In genomic region chr10:97948822-97949221, GRCh38 we compare ENCODE assay signal across 32 cellular contexts.
"Had no signal": no experiment of that assay in that cellular context is flagged by ENCODE, and none has a peak within 500 bp of the region (broad histone marks: within the 10 kb centered on the region; RNA-seq: fewer than 3 reads in every experiment).

No MANE protein-coding gene starts in this region.

- H3K4me3 ChIP-seq: pancreas, psoas muscle, right lobe of liver, skin epidermis, smooth muscle cell, spleen, suprapubic skin, testis, tibial artery, transverse colon, upper lobe of right lung, uterus had no signal

- H3K36me3 Mint-ChIP-seq: type B pancreatic cell had no signal

- H3K4me3 Mint-ChIP-seq: naive thymus-derived CD8-positive, alpha-beta T cell; natural killer cell treated with Interleukin-12 subunit alpha and Interleukin-12 subunit beta and Interleukin-15 and Interleukin-18, amount 100 ng/mL, for 72 hours; nephron progenitor cell; neural crest cell; stimulated activated memory B cell treated with anti-CD40 and anti-IgM and Interleukin-4, amounts not matched to agents 10 μg/mL and 1 μg/mL and 100 μg/mL, for 72 hours; stimulated activated naive CD8-positive, alpha-beta T cell treated with anti-CD3 and anti-CD28 coated beads, Interleukin-15, amount 100 ng/mL, for 72 hours; type B pancreatic cell had no signal

- H3K27ac Mint-ChIP-seq: natural killer cell treated with Interleukin-12 subunit alpha and Interleukin-12 subunit beta and Interleukin-15 and Interleukin-18, amount 100 ng/mL, for 72 hours; nephron progenitor cell; progenitor cell of endocrine pancreas; stimulated activated memory B cell treated with anti-CD40 and anti-IgM and Interleukin-4, amounts not matched to agents 10 μg/mL and 1 μg/mL and 100 μg/mL, for 72 hours; stimulated activated naive CD8-positive, alpha-beta T cell treated with anti-CD3 and anti-CD28 coated beads, Interleukin-15, amount 100 ng/mL, for 72 hours; type B pancreatic cell had no signal

- H3K27me3 ChIP-seq: pancreas, right lobe of liver, testis, tibial artery, transverse colon, upper lobe of right lung, uterus had no signal

- H3K4me2 ChIP-seq: smooth muscle cell had no signal

- H3K4me1 Mint-ChIP-seq: naive thymus-derived CD8-positive, alpha-beta T cell; nephron progenitor cell; neural crest cell; stimulated activated memory B cell treated with anti-CD40 and anti-IgM and Interleukin-4, amounts not matched to agents 10 μg/mL and 1 μg/mL and 100 μg/mL, for 72 hours; stimulated activated naive CD8-positive, alpha-beta T cell treated with anti-CD3 and anti-CD28 coated beads, Interleukin-15, amount 100 ng/mL, for 72 hours had no signal

- ATAC-seq: naive thymus-derived CD8-positive, alpha-beta T cell; pancreas; psoas muscle; right cardiac atrium; stimulated activated memory B cell treated with anti-CD40 and anti-IgM and Interleukin-4, amounts not matched to agents 10 μg/mL and 1 μg/mL and 100 μg/mL, for 72 hours; stimulated activated naive CD8-positive, alpha-beta T cell treated with anti-CD3 and anti-CD28 coated beads, Interleukin-15, amount 100 ng/mL, for 72 hours; stimulated activated naive CD8-positive, alpha-beta T cell treated with anti-CD3 and anti-CD28 coated beads, Interleukin-15, Interleukin-2, amounts not matched to agents 100 U/mL and 50 U/mL, for 24 hours; upper lobe of right lung had no signal

- H3K27ac ChIP-seq: neutrophil, pancreas, psoas muscle, right lobe of liver, skin epidermis, spleen, suprapubic skin, testis, tibial artery, transverse colon, upper lobe of right lung, uterus had no signal

- H3K4me1 ChIP-seq: pancreas, psoas muscle, right lobe of liver, spleen, suprapubic skin, testis, tibial artery, transverse colon, upper lobe of right lung, uterus had no signal

- H3K9me3 Mint-ChIP-seq: neural crest cell, type B pancreatic cell had no signal

- DNase-seq: naive thymus-derived CD8-positive, alpha-beta T cell; nephron progenitor cell; nucleus accumbens; pancreas; posterior cingulate gyrus; psoas muscle; right cardiac atrium; right lobe of liver; spleen; stimulated activated CD4-positive, alpha-beta T cell treated with anti-CD3 and anti-CD28 coated beads, Interleukin-12 subunit alpha, Interleukin-12 subunit beta, amount 100 ng/mL, for 4 hours; stimulated activated CD4-positive, alpha-beta T cell treated with anti-CD3 and anti-CD28 coated beads, Interleukin-1b, Interleukin-23, amount 100 ng/mL, for 48 hours; stimulated activated CD4-positive, alpha-beta T cell treated with anti-CD3 and anti-CD28 coated beads, Interleukin-4, amount 100 ng/mL, for 1 hour; stimulated activated CD4-positive, alpha-beta T cell treated with anti-CD3 and anti-CD28 coated beads, Interleukin-4, amount 100 ng/mL, for 4 hours; stimulated activated CD8-positive, alpha-beta memory T cell treated with anti-CD3 and anti-CD28 coated beads, Interleukin-4, amount 100 ng/mL, for 48 hours; stimulated activated naive CD4-positive, alpha-beta T cell; stimulated activated naive CD8-positive, alpha-beta T cell treated with anti-CD3 and anti-CD28 coated beads, Interleukin-15, amount 100 ng/mL, for 72 hours; stimulated activated naive CD8-positive, alpha-beta T cell treated with anti-CD3 and anti-CD28 coated beads, Interleukin-15, Interleukin-2, amounts not matched to agents 100 U/mL and 50 U/mL, for 24 hours; substantia nigra; testis; tibial artery; transverse colon; upper lobe of right lung; uterus had no signal

- H3K36me3 ChIP-seq: neutrophil, pancreas, right lobe of liver, spleen, suprapubic skin, tibial artery, transverse colon, upper lobe of right lung, uterus had no signal
